ENCODE assay signal across 30 cellular contexts in the genomic region with DNA sequence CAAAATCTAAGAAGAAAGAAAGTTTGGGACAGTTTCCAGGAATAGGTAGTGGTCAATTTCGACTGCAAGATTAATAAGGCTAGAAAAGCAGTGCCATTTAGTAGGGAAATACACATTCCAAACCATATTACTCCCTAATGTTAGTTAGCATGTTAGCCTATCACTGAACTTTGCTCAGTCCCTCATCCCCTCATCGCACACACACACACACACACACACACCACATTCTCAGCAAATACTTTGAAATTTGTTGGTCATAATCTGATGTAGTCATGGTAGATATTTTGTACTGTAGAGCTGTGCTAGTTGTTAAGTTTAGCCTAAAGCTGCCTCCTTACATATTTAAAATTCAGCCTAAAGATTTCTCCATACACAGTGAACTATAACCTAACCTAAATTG.
"Had no signal": no experiment of that assay in that cellular context is flagged by ENCODE, and none has a peak within 500 bp of the region (broad histone marks: within the 10 kb centered on the region; RNA-seq: fewer than 3 reads in every experiment).

No MANE protein-coding gene starts in this region.

- H3K27me3 ChIP-seq: gastrocnemius medialis, hepatocyte, left lung, pancreas, sigmoid colon, upper lobe of right lung had no signal

- H3K4me1 Mint-ChIP-seq: activated B cell treated with CpG ODN at 0.5 μM for 24 hours; activated naive CD4-positive, alpha-beta T cell treated with anti-CD3 and anti-CD28 coated beads, Interleukin-2, amount 50 U/mL, for 24 hours; activated T-helper 17 cell treated with anti-CD3 and anti-CD28 coated beads, Interleukin-2, amount 50 U/mL, for 72 hours; natural killer cell; stimulated activated effector memory CD8-positive, alpha-beta T cell treated with anti-CD3 and anti-CD28 coated beads, Interleukin-12 subunit alpha, Interleukin-12 subunit beta, amount 100 ng/mL, for 72 hours had no signal

- H3K79me2 ChIP-seq: hepatocyte had no signal

- H3K4me1 ChIP-seq: left lung, prostate gland had no signal

- H3K4me3 ChIP-seq: gastrocnemius medialis, hepatocyte, left lung, lower lobe of right lung, pancreas, prostate gland, sigmoid colon, upper lobe of right lung had no signal

- ATAC-seq: activated CD8-positive, alpha-beta T cell treated with anti-CD3 and anti-CD28 coated beads for 36 hours; activated naive CD8-positive, alpha-beta T cell treated with anti-CD3 and anti-CD28 coated beads, Interleukin-2, amount 50 U/mL, for 24 hours; activated T-cell treated with anti-CD3 and anti-CD28 coated beads, Interleukin-2, amount 50 U/mL, for 4 hours; activated T-helper 17 cell treated with anti-CD3 and anti-CD28 coated beads, Interleukin-2, amount 50 U/mL, for 72 hours; gastrocnemius medialis; left lung; lower lobe of right lung; natural killer cell; pancreas; stimulated activated effector memory CD8-positive, alpha-beta T cell treated with anti-CD3 and anti-CD28 coated beads, Interleukin-12 subunit alpha, Interleukin-12 subunit beta, amount 100 ng/mL, for 72 hours; stimulated activated naive CD8-positive, alpha-beta T cell treated with anti-CD3 and anti-CD28 coated beads, Interleukin-15, amount 100 ng/mL, for 72 hours; upper lobe of right lung had no signal

- H3K27ac Mint-ChIP-seq: activated B cell treated with CpG ODN at 0.5 μM for 24 hours; activated CD8-positive, alpha-beta T cell treated with anti-CD3 and anti-CD28 coated beads for 36 hours; activated naive CD4-positive, alpha-beta T cell treated with anti-CD3 and anti-CD28 coated beads, Interleukin-2, amount 50 U/mL, for 24 hours; activated naive CD8-positive, alpha-beta T cell treated with anti-CD3 and anti-CD28 coated beads, Interleukin-2, amount 50 U/mL, for 24 hours; activated T-helper 17 cell treated with anti-CD3 and anti-CD28 coated beads, Interleukin-2, amount 50 U/mL, for 72 hours; natural killer cell; stimulated activated effector memory CD8-positive, alpha-beta T cell treated with anti-CD3 and anti-CD28 coated beads, Interleukin-12 subunit alpha, Interleukin-12 subunit beta, amount 100 ng/mL, for 72 hours; stimulated activated naive CD8-positive, alpha-beta T cell treated with anti-CD3 and anti-CD28 coated beads, Interleukin-15, amount 100 ng/mL, for 72 hours had no signal

- H3K9me3 ChIP-seq: gastrocnemius medialis, left lung, lower lobe of right lung, pancreas, prostate gland, sigmoid colon, upper lobe of right lung had no signal

- H3K36me3 ChIP-seq: gastrocnemius medialis, left lung, lower lobe of right lung, pancreas, prostate gland, sigmoid colon, upper lobe of right lung had no signal

- FAIRE-seq: colon, pancreas, small intestine had no signal

- DNase-seq: activated B cell treated with CpG ODN at 0.5 μM for 24 hours; activated CD4-positive, alpha-beta T cell treated with anti-CD3 and anti-CD28 coated beads, Interleukin-2, amount 50 U/mL, for 1 hour; activated CD8-positive, alpha-beta T cell treated with anti-CD3 and anti-CD28 coated beads for 36 hours; activated gamma-delta T cell treated with Interleukin-2 at 50 U/mL for 16 hours; activated naive CD8-positive, alpha-beta T cell treated with anti-CD3 and anti-CD28 coated beads, Interleukin-2, amount 50 U/mL, for 24 hours; activated T-cell treated with anti-CD3 and anti-CD28 coated beads, Interleukin-2, amount 50 U/mL, for 4 hours; amygdala; dermis blood vessel endothelial cell; effector CD4-positive, alpha-beta T cell; gastrocnemius medialis; glutamatergic neuron; left lung; lower lobe of right lung; mesendoderm; natural killer cell; pancreas; retina; sigmoid colon; small intestine; stimulated activated CD4-positive, alpha-beta T cell treated with anti-CD3 and anti-CD28 coated beads, Interleukin-4, amount 100 ng/mL, for 24 hours; stimulated activated naive CD8-positive, alpha-beta T cell treated with anti-CD3 and anti-CD28 coated beads, Interleukin-15, amount 100 ng/mL, for 72 hours; substantia nigra; T-helper 2 cell; upper lobe of right lung had no signal

- H3K27ac ChIP-seq: gastrocnemius medialis, hepatocyte, left lung, lower lobe of right lung, pancreas, prostate gland, sigmoid colon, upper lobe of right lung had no signal

- H3K27me3 Mint-ChIP-seq: activated B cell treated with CpG ODN at 0.5 μM for 24 hours; activated CD8-positive, alpha-beta T cell treated with anti-CD3 and anti-CD28 coated beads for 36 hours; activated naive CD4-positive, alpha-beta T cell treated with anti-CD3 and anti-CD28 coated beads, Interleukin-2, amount 50 U/mL, for 24 hours; activated naive CD8-positive, alpha-beta T cell treated with anti-CD3 and anti-CD28 coated beads, Interleukin-2, amount 50 U/mL, for 24 hours; activated T-helper 17 cell treated with anti-CD3 and anti-CD28 coated beads, Interleukin-2, amount 50 U/mL, for 72 hours; stimulated activated naive CD8-positive, alpha-beta T cell treated with anti-CD3 and anti-CD28 coated beads, Interleukin-15, amount 100 ng/mL, for 72 hours had no signal

- H3K36me3 Mint-ChIP-seq: activated naive CD4-positive, alpha-beta T cell treated with anti-CD3 and anti-CD28 coated beads, Interleukin-2, amount 50 U/mL, for 24 hours; natural killer cell; stimulated activated effector memory CD8-positive, alpha-beta T cell treated with anti-CD3 and anti-CD28 coated beads, Interleukin-12 subunit alpha, Interleukin-12 subunit beta, amount 100 ng/mL, for 72 hours had no signal

- H3K4me3 Mint-ChIP-seq: activated B cell treated with CpG ODN at 0.5 μM for 24 hours; activated CD8-positive, alpha-beta T cell treated with anti-CD3 and anti-CD28 coated beads for 36 hours; activated naive CD4-positive, alpha-beta T cell treated with anti-CD3 and anti-CD28 coated beads, Interleukin-2, amount 50 U/mL, for 24 hours; activated naive CD8-positive, alpha-beta T cell treated with anti-CD3 and anti-CD28 coated beads, Interleukin-2, amount 50 U/mL, for 24 hours; activated T-cell treated with anti-CD3 and anti-CD28 coated beads, Interleukin-2, amount 50 U/mL, for 4 hours; activated T-helper 17 cell treated with anti-CD3 and anti-CD28 coated beads, Interleukin-2, amount 50 U/mL, for 72 hours; natural killer cell; stimulated activated effector memory CD8-positive, alpha-beta T cell treated with anti-CD3 and anti-CD28 coated beads, Interleukin-12 subunit alpha, Interleukin-12 subunit beta, amount 100 ng/mL, for 72 hours; stimulated activated naive CD8-positive, alpha-beta T cell treated with anti-CD3 and anti-CD28 coated beads, Interleukin-15, amount 100 ng/mL, for 72 hours had no signal

- H3K4me2 ChIP-seq: hepatocyte had no signal

- H2AFZ ChIP-seq: hepatocyte had no signal

- H3K9me3 Mint-ChIP-seq: activated B cell treated with CpG ODN at 0.5 μM for 24 hours had no signal
